In genomic region chr2:21820271-21820670, GRCh38 we compare ENCODE assay signal across 11 cellular contexts.
"Had no signal": no experiment of that assay in that cellular context is flagged by ENCODE, and none has a peak within 500 bp of the region (broad histone marks: within the 10 kb centered on the region; RNA-seq: fewer than 3 reads in every experiment).

No MANE protein-coding gene starts in this region.

- DNase-seq: activated CD4-positive, alpha-beta T cell treated with anti-CD3 and anti-CD28 coated beads, Interleukin-2, amount 50 U/mL, for 1 hour; activated CD8-positive, alpha-beta memory T cell treated with anti-CD3 and anti-CD28 coated beads for 24 hours; activated naive CD4-positive, alpha-beta T cell; activated naive CD8-positive, alpha-beta T cell treated with anti-CD3 and anti-CD28 coated beads, Interleukin-2, amount 10 ng/mL, durations not matched to agents 7 days and 5 days; glutamatergic neuron; midbrain; spleen had no signal

- ATAC-seq: activated CD4-positive, CD25-positive, alpha-beta regulatory T cell treated with anti-CD3 and anti-CD28 coated beads, Interleukin-2, amount 50 U/mL, for 24 hours; sciatic nerve had no signal

- H3K27ac ChIP-seq: spleen, suprapubic skin had no signal

- H3K4me3 ChIP-seq: lung, spleen, suprapubic skin had no signal

- H3K27me3 ChIP-seq: spleen, suprapubic skin had no signal

- H3K36me3 ChIP-seq: spleen, suprapubic skin had no signal

- H3K9me3 ChIP-seq: suprapubic skin had no signal

- H3K4me1 ChIP-seq: spleen, suprapubic skin had no signal
